In the genomic region with DNA sequence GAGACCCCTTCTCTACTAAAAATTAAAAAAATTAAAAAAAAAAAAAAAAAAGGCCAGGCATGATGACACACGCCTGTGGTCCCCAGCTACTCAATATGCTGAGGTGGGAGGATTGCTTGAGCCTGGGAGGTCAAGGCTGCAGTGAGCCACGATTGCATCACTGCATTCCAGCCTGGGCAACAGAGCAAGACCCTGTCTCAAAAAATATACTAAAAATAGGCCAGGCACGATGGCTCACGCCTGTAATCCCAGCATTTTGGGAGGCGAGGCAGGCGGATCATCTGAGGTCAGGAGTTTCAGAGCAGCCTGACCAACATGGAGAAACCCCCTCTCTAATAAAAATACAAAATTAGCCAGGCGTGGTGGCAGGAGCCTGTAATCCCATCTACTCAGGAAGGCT, we compare ENCODE assay signal across 2 cellular contexts.
TF ChIP-seq lines count a peak whose summit lies in the region.
"Not testable (repeated sequence)": the region's sequence is repeated elsewhere in the genome, so short reads cannot be mapped to it uniquely, and the experiment has no call there.

No MANE protein-coding gene starts in this region.

TF ChIP-seq in IMR-90, 13 proteins besides CTCF, POLR2A, EP300 and RAD21:
- peak; percentile 75 for TF ChIP-seq CEBPB (IDR thresholded peaks at IDR 0.05; ENCODE audit: low read depth, low read length)

TF ChIP-seq in K562, 482 proteins besides CTCF, POLR2A, EP300 and RAD21:
- TF ChIP-seq CEBPG (CRISPR knock-in tag; IDR thresholded peaks at IDR 0.05) (peak; percentile 53; the same call in 1 of the 2 replicates), CEBPG (tag; conservative IDR thresholded peaks at IDR 0.05 in 1 of 2, IDR thresholded peaks at IDR 0.05 in 1 of 2) (peak in 1 of 2 experiments; percentile 37; a peak in 2 of 4 replicates), ZNF121 (CRISPR knock-in tag; conservative IDR thresholded peaks at IDR 0.05) (peak; percentile 62; the same call in 1 of the 2 replicates)
- TF ChIP-seq, protein P1, sequence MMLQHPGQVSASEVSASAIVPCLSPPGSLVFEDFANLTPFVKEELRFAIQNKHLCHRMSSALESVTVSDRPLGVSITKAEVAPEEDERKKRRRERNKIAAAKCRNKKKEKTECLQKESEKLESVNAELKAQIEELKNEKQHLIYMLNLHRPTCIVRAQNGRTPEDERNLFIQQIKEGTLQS (IDR thresholded peaks at IDR 0.05), result peak; percentile 62
- TF ChIP-seq, protein P1 (CRISPR knock-in tag; conservative IDR thresholded peaks at IDR 0.05), result not testable (repeated sequence)
